In the genomic region with DNA sequence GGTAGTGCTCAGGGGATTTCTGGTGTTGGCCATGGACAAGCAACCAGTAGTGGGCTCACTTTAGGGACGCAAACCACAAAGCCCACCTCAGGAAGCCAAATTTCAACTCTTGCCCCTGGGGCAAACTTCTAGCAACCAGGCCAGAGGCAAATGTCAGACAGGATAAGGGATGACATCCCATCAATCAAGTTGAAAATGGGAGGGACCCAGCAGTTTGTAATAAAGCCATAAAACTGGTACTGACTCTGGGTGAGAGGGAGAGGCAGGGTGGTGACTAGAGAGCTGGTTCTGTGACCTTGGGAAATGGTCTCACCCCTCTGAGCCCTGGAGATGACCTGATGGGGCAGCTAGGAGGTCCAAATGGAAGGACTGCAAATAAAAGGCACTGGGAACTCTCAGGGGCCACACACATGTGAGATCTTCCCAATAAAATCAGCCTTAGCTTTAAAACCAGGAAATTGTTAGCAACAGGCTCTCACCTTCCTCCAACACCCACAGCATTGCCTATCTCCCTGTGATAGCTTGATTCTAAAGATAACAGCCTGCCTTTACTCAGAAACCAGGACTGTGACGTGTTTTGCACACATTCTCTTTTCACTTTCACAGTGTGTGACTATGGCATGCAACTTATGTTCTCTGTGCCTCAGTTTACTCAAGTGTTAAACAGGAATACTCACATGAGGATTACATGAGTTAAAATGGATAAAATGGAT, we compare ENCODE assay signal across 1 cellular context.
TF ChIP-seq lines count a peak whose summit lies in the region.

No MANE protein-coding gene starts in this region.

TF ChIP-seq in K562, 482 proteins besides CTCF, POLR2A, EP300 and RAD21:
- TF ChIP-seq ESRRB (CRISPR knock-in tag; IDR thresholded peaks at IDR 0.05; ENCODE audit: borderline replicate concordance) (no peak), MEIS2 (IDR thresholded peaks at IDR 0.05; ENCODE audit: partially characterized antibody) (peak; percentile 94), ESRRA (IDR thresholded peaks at IDR 0.05; ENCODE audit: borderline replicate concordance, low read depth) (0 out of 2 replicates have a peak, but pooled peaks have one; percentile 18), NRF1 (conservative IDR thresholded peaks at IDR 0.05 in 1 of 2, IDR thresholded peaks at IDR 0.05 in 1 of 2) (no peak)
- TF ChIP-seq, protein P1, sequence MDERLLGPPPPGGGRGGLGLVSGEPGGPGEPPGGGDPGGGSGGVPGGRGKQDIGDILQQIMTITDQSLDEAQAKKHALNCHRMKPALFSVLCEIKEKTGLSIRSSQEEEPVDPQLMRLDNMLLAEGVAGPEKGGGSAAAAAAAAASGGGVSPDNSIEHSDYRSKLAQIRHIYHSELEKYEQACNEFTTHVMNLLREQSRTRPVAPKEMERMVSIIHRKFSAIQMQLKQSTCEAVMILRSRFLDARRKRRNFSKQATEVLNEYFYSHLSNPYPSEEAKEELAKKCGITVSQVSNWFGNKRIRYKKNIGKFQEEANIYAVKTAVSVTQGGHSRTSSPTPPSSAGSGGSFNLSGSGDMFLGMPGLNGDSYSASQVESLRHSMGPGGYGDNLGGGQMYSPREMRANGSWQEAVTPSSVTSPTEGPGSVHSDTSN (CRISPR knock-in tag; IDR thresholded peaks at IDR 0.05; ENCODE audit: low read depth) = peak; percentile 49
- TF ChIP-seq, protein P1 (tag; conservative IDR thresholded peaks at IDR 0.05; ENCODE audit: low read depth) = peak; percentile 88
- TF ChIP-seq, protein P2, sequence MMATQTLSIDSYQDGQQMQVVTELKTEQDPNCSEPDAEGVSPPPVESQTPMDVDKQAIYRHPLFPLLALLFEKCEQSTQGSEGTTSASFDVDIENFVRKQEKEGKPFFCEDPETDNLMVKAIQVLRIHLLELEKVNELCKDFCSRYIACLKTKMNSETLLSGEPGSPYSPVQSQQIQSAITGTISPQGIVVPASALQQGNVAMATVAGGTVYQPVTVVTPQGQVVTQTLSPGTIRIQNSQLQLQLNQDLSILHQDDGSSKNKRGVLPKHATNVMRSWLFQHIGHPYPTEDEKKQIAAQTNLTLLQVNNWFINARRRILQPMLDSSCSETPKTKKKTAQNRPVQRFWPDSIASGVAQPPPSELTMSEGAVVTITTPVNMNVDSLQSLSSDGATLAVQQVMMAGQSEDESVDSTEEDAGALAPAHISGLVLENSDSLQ (IDR thresholded peaks at IDR 0.05) = peak; percentile 92
